In genomic region chr12:94795520-94795919, GRCh38 we compare ENCODE assay signal across 10 cellular contexts.
DNase-seq lines count a peak whose midpoint lies in the region; ATAC-seq and TF ChIP-seq lines count a peak whose summit lies in the region.
"Had no signal": no experiment of that assay in that cellular context is flagged by ENCODE, and none has a peak within 500 bp of the region (broad histone marks: within the 10 kb centered on the region; RNA-seq: fewer than 3 reads in every experiment).

No MANE protein-coding gene starts in this region.

- H3K27ac ChIP-seq in tibial artery, result no peak overlapping the region
- H3K27ac ChIP-seq: sigmoid colon had no signal

- TF ChIP-seq CTCF in mesothelial cell of epicardium (IDR thresholded peaks at IDR 0.05; ENCODE audit: unreplicated experiment) (no peak), tibial artery (IDR thresholded peaks at IDR 0.05) (no peak)

- no peaks in the 10 kb centered on the region for H3K9me3 Mint-ChIP-seq in mesothelial cell of epicardium

- no peaks in the 10 kb centered on the region for H3K36me3 Mint-ChIP-seq in mesothelial cell of epicardium
- H3K36me3 Mint-ChIP-seq: activated naive CD8-positive, alpha-beta T cell had no signal

- intact Hi-C loops in tibial artery (cut with DNase I; ENCODE audit: low total_unique reads), result no loop called here

- H3K4me1 ChIP-seq in tibial artery, result no peaks in the 10 kb centered on the region

- peaks cover 72% of the 10 kb centered on the region for H3K27me3 Mint-ChIP-seq in mesothelial cell of epicardium (ENCODE audit: low read depth)

- in situ Hi-C loops in Caki2 (cut with HindIII; ENCODE audit: low pct_unique_long_range_greater_than_20kb, low sequenced_read_pairs), result no loop called here

- no peak overlapping the region for H3K4me3 ChIP-seq in tibial artery
- H3K4me3 ChIP-seq: sigmoid colon had no signal

- H3K4me3 Mint-ChIP-seq in mesothelial cell of epicardium, result no peak overlapping the region
- H3K4me3 Mint-ChIP-seq: activated naive CD8-positive, alpha-beta T cell had no signal

- no peaks in the 10 kb centered on the region for H3K9me3 ChIP-seq in tibial artery
- H3K9me3 ChIP-seq: sigmoid colon had no signal

- DNase-seq in Caki2 (ENCODE audit: low read depth), result peak; percentile 53
- DNase-seq in LoVo (ENCODE audit: low spot score), result peak; percentile 63
- DNase-seq in cerebellum (ENCODE audit: low spot score), result peak; percentile 54
- DNase-seq in mesothelial cell of epicardium (ENCODE audit: low spot score in 2 of 2, unreplicated experiment in 2 of 2), result no peak
- DNase-seq in tibial artery, result no peak
- no peak for DNase-seq in NCI-H128 (lab: John Stamatoyannopoulos, UW; ENCODE audit: unreplicated experiment)
- DNase-seq in activated CD8-positive, alpha-beta memory T cell treated with anti-CD3 and anti-CD28 coated beads for 24 hours, result no peak
- DNase-seq: sigmoid colon had no signal

- H3K4me1 Mint-ChIP-seq in mesothelial cell of epicardium, result peaks cover 20% of the 10 kb centered on the region

- peak overlapping the region; percentile 26 for H3K27ac Mint-ChIP-seq in mesothelial cell of epicardium
- H3K27ac Mint-ChIP-seq: activated naive CD8-positive, alpha-beta T cell had no signal

- H3K27me3 ChIP-seq in tibial artery, result peaks cover 0 to 2% of the 10 kb centered on the region in 2 donors
- H3K27me3 ChIP-seq: sigmoid colon had no signal

- ATAC-seq in HG03280 (IDR thresholded peaks at IDR 0.05; ENCODE audit: unreplicated experiment), result no peak

- H3K36me3 ChIP-seq in tibial artery, result no peaks in the 10 kb centered on the region
- H3K36me3 ChIP-seq: sigmoid colon had no signal

Comparison
In these comparisons a context has a peak if more than half of its experiments do, and no peak if none do; other contexts are left out.
1. DNase-seq: peak in Caki2 (single experiment), LoVo (single experiment) and cerebellum (single experiment); none in mesothelial cell of epicardium (0 of 2), tibial artery (0 of 2), NCI-H128 (single experiment) and activated CD8-positive, alpha-beta memory T cell treated with anti-CD3 and anti-CD28 coated beads for 24 hours (single experiment).